Comparison of ENCODE assay signal across 1 cellular context in genomic region chr6:32127717-32128592, GRCh38.
TF ChIP-seq lines count a peak whose summit lies in the region.

ATF6B (minus strand) TSS chr6:32128246; CDS start chr6:32128207, 39 bp downstream.

TF ChIP-seq in HepG2, 621 proteins besides CTCF, POLR2A, EP300 and RAD21 (continued from another document and continues in another):
- TF ChIP-seq FOXP4 (CRISPR knock-in tag; IDR thresholded peaks at IDR 0.05), result no peak; the same call in 1 of the 2 replicates
- TF ChIP-seq JARID2 (CRISPR knock-in tag; IDR thresholded peaks at IDR 0.05; ENCODE audit: insufficient replicate concordance), result no peak
- TF ChIP-seq MYNN (CRISPR knock-in tag; IDR thresholded peaks at IDR 0.05; ENCODE audit: low read depth), result no peak
- no peak for TF ChIP-seq CERS6 (CRISPR knock-in tag; IDR thresholded peaks at IDR 0.05)
- peak; percentile 91 for TF ChIP-seq POLR2G (IDR thresholded peaks at IDR 0.05; ENCODE audit: low read depth, low read length)
- no peak; the same call in 1 of the 2 replicates for TF ChIP-seq TFE3 (CRISPR knock-in tag; IDR thresholded peaks at IDR 0.05)
- no peak for TF ChIP-seq ZNF564 (CRISPR knock-in tag; IDR thresholded peaks at IDR 0.05)
- no peak for TF ChIP-seq HHEX (CRISPR knock-in tag; IDR thresholded peaks at IDR 0.05)
- peak; percentile 64; the same call in 1 of the 2 replicates for TF ChIP-seq ZNF747 (CRISPR knock-in tag; IDR thresholded peaks at IDR 0.05; ENCODE audit: borderline replicate concordance)
- peak; percentile 32; the same call in 1 of the 2 replicates for TF ChIP-seq SUZ12 (IDR thresholded peaks at IDR 0.05; ENCODE audit: low read depth, low read length)
- no peak for TF ChIP-seq ZNF770 (CRISPR knock-in tag; IDR thresholded peaks at IDR 0.05)
- peak; percentile 68 for TF ChIP-seq PATZ1 (CRISPR knock-in tag; IDR thresholded peaks at IDR 0.05)
- no peak for TF ChIP-seq ZNF850 (CRISPR knock-in tag; conservative IDR thresholded peaks at IDR 0.05)
- peak; percentile 83 for TF ChIP-seq HNF1B (CRISPR knock-in tag; IDR thresholded peaks at IDR 0.05)
- TF ChIP-seq THRA (CRISPR knock-in tag; IDR thresholded peaks at IDR 0.05; ENCODE audit: borderline replicate concordance), result no peak
- no peak for TF ChIP-seq TP53 (CRISPR knock-in tag; conservative IDR thresholded peaks at IDR 0.05)
- TF ChIP-seq LCORL (IDR thresholded peaks at IDR 0.05), result no peak
- no peak for TF ChIP-seq LCORL (CRISPR knock-in tag; IDR thresholded peaks at IDR 0.05)
- no peak for TF ChIP-seq STAT6 (CRISPR knock-in tag; IDR thresholded peaks at IDR 0.05; ENCODE audit: borderline replicate concordance)
- TF ChIP-seq SSRP1 (CRISPR knock-in tag; IDR thresholded peaks at IDR 0.05), result 0 out of 2 replicates have a peak, but pooled peaks have one; percentile 41
- TF ChIP-seq FOXK1 (CRISPR knock-in tag; IDR thresholded peaks at IDR 0.05; ENCODE audit: borderline replicate concordance, low read depth), result peak; percentile 92
- no peak for TF ChIP-seq HNF4G (IDR thresholded peaks at IDR 0.05; ENCODE audit: borderline replicate concordance, low read depth, low read length)
- TF ChIP-seq HNF4G (CRISPR knock-in tag; IDR thresholded peaks at IDR 0.05; ENCODE audit: borderline replicate concordance, low read depth), result no peak
- TF ChIP-seq ZBTB42 (CRISPR knock-in tag; IDR thresholded peaks at IDR 0.05), result no peak
- no peak for TF ChIP-seq ZNF576 (CRISPR knock-in tag; IDR thresholded peaks at IDR 0.05)
- TF ChIP-seq USF2 (IDR thresholded peaks at IDR 0.05; ENCODE audit: low read depth, low read length), result peak; percentile 86
- TF ChIP-seq USF2 (CRISPR knock-in tag; IDR thresholded peaks at IDR 0.05; ENCODE audit: borderline replicate concordance), result peak; percentile 86; the same call in 1 of the 2 replicates
- TF ChIP-seq SNAPC2 (CRISPR knock-in tag; IDR thresholded peaks at IDR 0.05), result peak; percentile 82
- TF ChIP-seq HOXA9 (CRISPR knock-in tag; IDR thresholded peaks at IDR 0.05; ENCODE audit: borderline replicate concordance), result no peak
- peak; percentile 72 for TF ChIP-seq MAZ (IDR thresholded peaks at IDR 0.05; ENCODE audit: borderline replicate concordance, low read depth, low read length)
- TF ChIP-seq MAZ (CRISPR knock-in tag; IDR thresholded peaks at IDR 0.05; ENCODE audit: low read depth), result no peak
- TF ChIP-seq KDM5B (CRISPR knock-in tag; IDR thresholded peaks at IDR 0.05; ENCODE audit: borderline replicate concordance), result peak; percentile 71
- no peak for TF ChIP-seq ZNF547 (CRISPR knock-in tag; IDR thresholded peaks at IDR 0.05)
- no peak for TF ChIP-seq AHR (CRISPR knock-in tag; IDR thresholded peaks at IDR 0.05)
- TF ChIP-seq DBP (CRISPR knock-in tag; IDR thresholded peaks at IDR 0.05; ENCODE audit: not compliant biosample characterization), result peak; percentile 7
- TF ChIP-seq ZFP1 (CRISPR knock-in tag; IDR thresholded peaks at IDR 0.05), result no peak
- TF ChIP-seq ZNF879 (CRISPR knock-in tag; IDR thresholded peaks at IDR 0.05), result no peak; the same call in 1 of the 2 replicates
- peak; percentile 30; the same call in 1 of the 2 replicates for TF ChIP-seq SNAPC5 (CRISPR knock-in tag; IDR thresholded peaks at IDR 0.05; ENCODE audit: borderline replicate concordance)
